ENCODE assay signal across 1 cellular context in the genomic region with DNA sequence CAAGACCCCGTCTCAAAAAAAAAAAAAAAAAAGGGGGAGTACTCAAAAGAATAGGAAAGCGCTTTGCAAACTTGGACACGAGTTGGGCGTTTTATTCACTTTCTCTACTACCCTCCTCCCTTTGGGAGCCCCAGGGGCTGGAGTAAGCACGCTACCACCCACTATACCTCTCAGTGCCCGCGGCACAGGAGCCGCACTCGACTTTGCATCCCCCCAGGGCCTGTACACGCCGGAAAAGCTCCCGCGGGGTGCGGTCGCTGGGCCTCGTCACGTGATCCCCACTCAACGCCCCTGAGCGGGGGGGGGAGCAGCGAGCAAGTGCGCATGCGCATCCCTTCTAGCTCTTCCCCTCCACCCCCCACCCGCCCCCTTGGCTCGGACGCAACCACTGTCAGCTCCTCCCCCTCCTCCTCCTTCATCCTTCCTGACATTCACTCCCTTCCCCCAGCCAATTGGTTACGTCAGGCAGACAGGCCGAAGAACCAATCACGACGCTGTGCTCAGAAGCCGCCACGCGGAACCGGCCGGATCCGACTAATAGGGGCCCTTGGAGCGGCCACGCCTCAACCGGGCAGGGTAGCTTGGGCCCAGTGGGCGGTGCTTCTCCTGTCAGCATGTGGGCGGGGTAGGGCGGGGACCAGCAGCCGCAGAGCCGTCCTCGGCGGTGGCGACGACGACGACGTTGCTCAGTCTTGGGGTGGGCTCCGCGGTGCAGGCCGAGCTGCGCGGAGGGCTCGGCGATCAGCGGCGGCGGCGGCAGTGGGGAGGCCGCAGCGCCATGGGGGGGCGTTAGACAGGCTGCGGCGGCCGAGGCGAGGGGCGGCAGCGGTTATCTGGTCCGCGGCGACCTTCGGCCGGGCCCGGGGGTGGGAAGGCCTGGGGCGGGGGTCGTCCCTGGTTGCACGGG.
TF ChIP-seq lines count a peak whose summit lies in the region.

A gene with protein sequence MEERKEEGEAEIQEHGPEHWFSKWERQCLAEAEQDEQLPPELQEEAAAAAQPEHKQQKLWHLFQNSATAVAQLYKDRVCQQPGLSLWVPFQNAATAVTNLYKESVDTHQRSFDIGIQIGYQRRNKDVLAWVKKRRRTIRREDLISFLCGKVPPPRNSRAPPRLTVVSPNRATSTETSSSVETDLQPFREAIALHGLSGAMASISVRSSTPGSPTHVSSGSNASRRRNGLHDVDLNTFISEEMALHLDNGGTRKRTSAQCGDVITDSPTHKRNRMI (plus strand): TSS at position 685 of the 907 bp plus-strand sequence. CDS start 401 bp downstream, outside the sequence.

TF ChIP-seq in K562, 482 proteins besides CTCF, POLR2A, EP300 and RAD21 (continued from another document and continues in another):
- TF ChIP-seq, protein P1, sequence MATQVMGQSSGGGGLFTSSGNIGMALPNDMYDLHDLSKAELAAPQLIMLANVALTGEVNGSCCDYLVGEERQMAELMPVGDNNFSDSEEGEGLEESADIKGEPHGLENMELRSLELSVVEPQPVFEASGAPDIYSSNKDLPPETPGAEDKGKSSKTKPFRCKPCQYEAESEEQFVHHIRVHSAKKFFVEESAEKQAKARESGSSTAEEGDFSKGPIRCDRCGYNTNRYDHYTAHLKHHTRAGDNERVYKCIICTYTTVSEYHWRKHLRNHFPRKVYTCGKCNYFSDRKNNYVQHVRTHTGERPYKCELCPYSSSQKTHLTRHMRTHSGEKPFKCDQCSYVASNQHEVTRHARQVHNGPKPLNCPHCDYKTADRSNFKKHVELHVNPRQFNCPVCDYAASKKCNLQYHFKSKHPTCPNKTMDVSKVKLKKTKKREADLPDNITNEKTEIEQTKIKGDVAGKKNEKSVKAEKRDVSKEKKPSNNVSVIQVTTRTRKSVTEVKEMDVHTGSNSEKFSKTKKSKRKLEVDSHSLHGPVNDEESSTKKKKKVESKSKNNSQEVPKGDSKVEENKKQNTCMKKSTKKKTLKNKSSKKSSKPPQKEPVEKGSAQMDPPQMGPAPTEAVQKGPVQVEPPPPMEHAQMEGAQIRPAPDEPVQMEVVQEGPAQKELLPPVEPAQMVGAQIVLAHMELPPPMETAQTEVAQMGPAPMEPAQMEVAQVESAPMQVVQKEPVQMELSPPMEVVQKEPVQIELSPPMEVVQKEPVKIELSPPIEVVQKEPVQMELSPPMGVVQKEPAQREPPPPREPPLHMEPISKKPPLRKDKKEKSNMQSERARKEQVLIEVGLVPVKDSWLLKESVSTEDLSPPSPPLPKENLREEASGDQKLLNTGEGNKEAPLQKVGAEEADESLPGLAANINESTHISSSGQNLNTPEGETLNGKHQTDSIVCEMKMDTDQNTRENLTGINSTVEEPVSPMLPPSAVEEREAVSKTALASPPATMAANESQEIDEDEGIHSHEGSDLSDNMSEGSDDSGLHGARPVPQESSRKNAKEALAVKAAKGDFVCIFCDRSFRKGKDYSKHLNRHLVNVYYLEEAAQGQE (CRISPR knock-in tag; IDR thresholded peaks at IDR 0.05; ENCODE audit: low read depth), result no peak
- peak; percentile 94 for TF ChIP-seq FOS (IDR thresholded peaks at IDR 0.05; ENCODE audit: extremely low read depth, insufficient read length)
- TF ChIP-seq NCOR1 (IDR thresholded peaks at IDR 0.05), result peak; percentile 33
- 0 out of 2 replicates have a peak, but pooled peaks have one; percentile 4 for TF ChIP-seq TAL1 (IDR thresholded peaks at IDR 0.05)
- no peak for TF ChIP-seq ZNF23 (CRISPR knock-in tag; IDR thresholded peaks at IDR 0.05)
- TF ChIP-seq, protein P2, sequence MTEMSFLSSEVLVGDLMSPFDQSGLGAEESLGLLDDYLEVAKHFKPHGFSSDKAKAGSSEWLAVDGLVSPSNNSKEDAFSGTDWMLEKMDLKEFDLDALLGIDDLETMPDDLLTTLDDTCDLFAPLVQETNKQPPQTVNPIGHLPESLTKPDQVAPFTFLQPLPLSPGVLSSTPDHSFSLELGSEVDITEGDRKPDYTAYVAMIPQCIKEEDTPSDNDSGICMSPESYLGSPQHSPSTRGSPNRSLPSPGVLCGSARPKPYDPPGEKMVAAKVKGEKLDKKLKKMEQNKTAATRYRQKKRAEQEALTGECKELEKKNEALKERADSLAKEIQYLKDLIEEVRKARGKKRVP (CRISPR knock-in tag; IDR thresholded peaks at IDR 0.05), result no peak
- TF ChIP-seq GTF2F1 (IDR thresholded peaks at IDR 0.05; ENCODE audit: low read depth, low read length), result peak; percentile 77
- TF ChIP-seq U2AF1 (optimal IDR thresholded peaks at IDR 0.05; ENCODE audit: low read depth, low read length), result peak; percentile 20
- TF ChIP-seq CHD1 (IDR thresholded peaks at IDR 0.05; ENCODE audit: low read length), result no peak
- peak; percentile 82 for TF ChIP-seq SUPT5H (IDR thresholded peaks at IDR 0.05)
- peak in 1 of 2 experiments; percentile 35; a peak in 1 of 4 replicates for TF ChIP-seq HDAC1 (IDR thresholded peaks at IDR 0.05)
- TF ChIP-seq TAF7 (tag; IDR thresholded peaks at IDR 0.05), result peak; percentile 72
- peak; percentile 74 for TF ChIP-seq EP400 (IDR thresholded peaks at IDR 0.05)
- TF ChIP-seq, protein P3, sequence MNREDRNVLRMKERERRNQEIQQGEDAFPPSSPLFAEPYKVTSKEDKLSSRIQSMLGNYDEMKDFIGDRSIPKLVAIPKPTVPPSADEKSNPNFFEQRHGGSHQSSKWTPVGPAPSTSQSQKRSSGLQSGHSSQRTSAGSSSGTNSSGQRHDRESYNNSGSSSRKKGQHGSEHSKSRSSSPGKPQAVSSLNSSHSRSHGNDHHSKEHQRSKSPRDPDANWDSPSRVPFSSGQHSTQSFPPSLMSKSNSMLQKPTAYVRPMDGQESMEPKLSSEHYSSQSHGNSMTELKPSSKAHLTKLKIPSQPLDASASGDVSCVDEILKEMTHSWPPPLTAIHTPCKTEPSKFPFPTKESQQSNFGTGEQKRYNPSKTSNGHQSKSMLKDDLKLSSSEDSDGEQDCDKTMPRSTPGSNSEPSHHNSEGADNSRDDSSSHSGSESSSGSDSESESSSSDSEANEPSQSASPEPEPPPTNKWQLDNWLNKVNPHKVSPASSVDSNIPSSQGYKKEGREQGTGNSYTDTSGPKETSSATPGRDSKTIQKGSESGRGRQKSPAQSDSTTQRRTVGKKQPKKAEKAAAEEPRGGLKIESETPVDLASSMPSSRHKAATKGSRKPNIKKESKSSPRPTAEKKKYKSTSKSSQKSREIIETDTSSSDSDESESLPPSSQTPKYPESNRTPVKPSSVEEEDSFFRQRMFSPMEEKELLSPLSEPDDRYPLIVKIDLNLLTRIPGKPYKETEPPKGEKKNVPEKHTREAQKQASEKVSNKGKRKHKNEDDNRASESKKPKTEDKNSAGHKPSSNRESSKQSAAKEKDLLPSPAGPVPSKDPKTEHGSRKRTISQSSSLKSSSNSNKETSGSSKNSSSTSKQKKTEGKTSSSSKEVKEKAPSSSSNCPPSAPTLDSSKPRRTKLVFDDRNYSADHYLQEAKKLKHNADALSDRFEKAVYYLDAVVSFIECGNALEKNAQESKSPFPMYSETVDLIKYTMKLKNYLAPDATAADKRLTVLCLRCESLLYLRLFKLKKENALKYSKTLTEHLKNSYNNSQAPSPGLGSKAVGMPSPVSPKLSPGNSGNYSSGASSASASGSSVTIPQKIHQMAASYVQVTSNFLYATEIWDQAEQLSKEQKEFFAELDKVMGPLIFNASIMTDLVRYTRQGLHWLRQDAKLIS (CRISPR knock-in tag; IDR thresholded peaks at IDR 0.05), result peak; percentile 87; the same call in 1 of the 2 replicates
- TF ChIP-seq GTF2E2 (tag; IDR thresholded peaks at IDR 0.05), result no peak
- peak; percentile 42 for TF ChIP-seq SAP30 (IDR thresholded peaks at IDR 0.05; ENCODE audit: borderline replicate concordance, insufficient read depth, low read depth, low read length, poor library complexity, severe bottlenecking)
- TF ChIP-seq ZNF263 (CRISPR knock-in tag; IDR thresholded peaks at IDR 0.05; ENCODE audit: borderline replicate concordance), result peak; percentile 74; the same call in 1 of the 2 replicates
- TF ChIP-seq, protein P4, sequence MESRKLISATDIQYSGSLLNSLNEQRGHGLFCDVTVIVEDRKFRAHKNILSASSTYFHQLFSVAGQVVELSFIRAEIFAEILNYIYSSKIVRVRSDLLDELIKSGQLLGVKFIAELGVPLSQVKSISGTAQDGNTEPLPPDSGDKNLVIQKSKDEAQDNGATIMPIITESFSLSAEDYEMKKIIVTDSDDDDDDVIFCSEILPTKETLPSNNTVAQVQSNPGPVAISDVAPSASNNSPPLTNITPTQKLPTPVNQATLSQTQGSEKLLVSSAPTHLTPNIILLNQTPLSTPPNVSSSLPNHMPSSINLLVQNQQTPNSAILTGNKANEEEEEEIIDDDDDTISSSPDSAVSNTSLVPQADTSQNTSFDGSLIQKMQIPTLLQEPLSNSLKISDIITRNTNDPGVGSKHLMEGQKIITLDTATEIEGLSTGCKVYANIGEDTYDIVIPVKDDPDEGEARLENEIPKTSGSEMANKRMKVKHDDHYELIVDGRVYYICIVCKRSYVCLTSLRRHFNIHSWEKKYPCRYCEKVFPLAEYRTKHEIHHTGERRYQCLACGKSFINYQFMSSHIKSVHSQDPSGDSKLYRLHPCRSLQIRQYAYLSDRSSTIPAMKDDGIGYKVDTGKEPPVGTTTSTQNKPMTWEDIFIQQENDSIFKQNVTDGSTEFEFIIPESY (CRISPR knock-in tag; IDR thresholded peaks at IDR 0.05), result peak; percentile 66; the same call in 1 of the 2 replicates
- TF ChIP-seq, protein P5, sequence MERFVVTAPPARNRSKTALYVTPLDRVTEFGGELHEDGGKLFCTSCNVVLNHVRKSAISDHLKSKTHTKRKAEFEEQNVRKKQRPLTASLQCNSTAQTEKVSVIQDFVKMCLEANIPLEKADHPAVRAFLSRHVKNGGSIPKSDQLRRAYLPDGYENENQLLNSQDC (CRISPR knock-in tag; IDR thresholded peaks at IDR 0.05), result peak; percentile 94
- TF ChIP-seq BRD4 (IDR thresholded peaks at IDR 0.05), result no peak; the same call in 1 of the 2 replicates
- no peak for TF ChIP-seq SRSF3 (IDR thresholded peaks at IDR 0.05; ENCODE audit: insufficient read depth, low read length)
- TF ChIP-seq, protein P6, sequence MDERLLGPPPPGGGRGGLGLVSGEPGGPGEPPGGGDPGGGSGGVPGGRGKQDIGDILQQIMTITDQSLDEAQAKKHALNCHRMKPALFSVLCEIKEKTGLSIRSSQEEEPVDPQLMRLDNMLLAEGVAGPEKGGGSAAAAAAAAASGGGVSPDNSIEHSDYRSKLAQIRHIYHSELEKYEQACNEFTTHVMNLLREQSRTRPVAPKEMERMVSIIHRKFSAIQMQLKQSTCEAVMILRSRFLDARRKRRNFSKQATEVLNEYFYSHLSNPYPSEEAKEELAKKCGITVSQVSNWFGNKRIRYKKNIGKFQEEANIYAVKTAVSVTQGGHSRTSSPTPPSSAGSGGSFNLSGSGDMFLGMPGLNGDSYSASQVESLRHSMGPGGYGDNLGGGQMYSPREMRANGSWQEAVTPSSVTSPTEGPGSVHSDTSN (CRISPR knock-in tag; IDR thresholded peaks at IDR 0.05; ENCODE audit: low read depth), result peak; percentile 95
- TF ChIP-seq, protein P6 (tag; conservative IDR thresholded peaks at IDR 0.05; ENCODE audit: low read depth), result peak; percentile 98
- TF ChIP-seq, protein P7, sequence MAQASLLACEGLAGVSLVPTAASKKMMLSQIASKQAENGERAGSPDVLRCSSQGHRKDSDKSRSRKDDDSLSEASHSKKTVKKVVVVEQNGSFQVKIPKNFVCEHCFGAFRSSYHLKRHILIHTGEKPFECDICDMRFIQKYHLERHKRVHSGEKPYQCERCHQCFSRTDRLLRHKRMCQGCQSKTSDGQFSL (CRISPR knock-in tag; IDR thresholded peaks at IDR 0.05), result peak; percentile 85
- TF ChIP-seq, protein P7 (tag; IDR thresholded peaks at IDR 0.05), result peak in 1 of 2 experiments; percentile 93; a peak in 2 of 4 replicates
- TF ChIP-seq KAT7 (CRISPR knock-in tag; IDR thresholded peaks at IDR 0.05; ENCODE audit: borderline replicate concordance), result peak; percentile 28; the same call in 1 of the 2 replicates
- TF ChIP-seq EGR1 (conservative IDR thresholded peaks at IDR 0.05), result peak; percentile 73
- TF ChIP-seq SIN3A (IDR thresholded peaks at IDR 0.05; ENCODE audit: borderline replicate concordance in 2 of 2, control insufficient read depth in 1 of 2, low read depth in 2 of 2, low read length in 2 of 2), result peak; percentile 62 to 86; a peak in 2 of 4 replicates
- TF ChIP-seq HMGN3 (IDR thresholded peaks at IDR 0.05; ENCODE audit: borderline replicate concordance, extremely low read depth, insufficient read length, low read depth, low read length), result peak; percentile 43
- TF ChIP-seq, protein P8, sequence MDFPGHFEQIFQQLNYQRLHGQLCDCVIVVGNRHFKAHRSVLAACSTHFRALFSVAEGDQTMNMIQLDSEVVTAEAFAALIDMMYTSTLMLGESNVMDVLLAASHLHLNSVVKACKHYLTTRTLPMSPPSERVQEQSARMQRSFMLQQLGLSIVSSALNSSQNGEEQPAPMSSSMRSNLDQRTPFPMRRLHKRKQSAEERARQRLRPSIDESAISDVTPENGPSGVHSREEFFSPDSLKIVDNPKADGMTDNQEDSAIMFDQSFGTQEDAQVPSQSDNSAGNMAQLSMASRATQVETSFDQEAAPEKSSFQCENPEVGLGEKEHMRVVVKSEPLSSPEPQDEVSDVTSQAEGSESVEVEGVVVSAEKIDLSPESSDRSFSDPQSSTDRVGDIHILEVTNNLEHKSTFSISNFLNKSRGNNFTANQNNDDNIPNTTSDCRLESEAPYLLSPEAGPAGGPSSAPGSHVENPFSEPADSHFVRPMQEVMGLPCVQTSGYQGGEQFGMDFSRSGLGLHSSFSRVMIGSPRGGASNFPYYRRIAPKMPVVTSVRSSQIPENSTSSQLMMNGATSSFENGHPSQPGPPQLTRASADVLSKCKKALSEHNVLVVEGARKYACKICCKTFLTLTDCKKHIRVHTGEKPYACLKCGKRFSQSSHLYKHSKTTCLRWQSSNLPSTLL (IDR thresholded peaks at IDR 0.05), result no peak
- TF ChIP-seq, protein P9, sequence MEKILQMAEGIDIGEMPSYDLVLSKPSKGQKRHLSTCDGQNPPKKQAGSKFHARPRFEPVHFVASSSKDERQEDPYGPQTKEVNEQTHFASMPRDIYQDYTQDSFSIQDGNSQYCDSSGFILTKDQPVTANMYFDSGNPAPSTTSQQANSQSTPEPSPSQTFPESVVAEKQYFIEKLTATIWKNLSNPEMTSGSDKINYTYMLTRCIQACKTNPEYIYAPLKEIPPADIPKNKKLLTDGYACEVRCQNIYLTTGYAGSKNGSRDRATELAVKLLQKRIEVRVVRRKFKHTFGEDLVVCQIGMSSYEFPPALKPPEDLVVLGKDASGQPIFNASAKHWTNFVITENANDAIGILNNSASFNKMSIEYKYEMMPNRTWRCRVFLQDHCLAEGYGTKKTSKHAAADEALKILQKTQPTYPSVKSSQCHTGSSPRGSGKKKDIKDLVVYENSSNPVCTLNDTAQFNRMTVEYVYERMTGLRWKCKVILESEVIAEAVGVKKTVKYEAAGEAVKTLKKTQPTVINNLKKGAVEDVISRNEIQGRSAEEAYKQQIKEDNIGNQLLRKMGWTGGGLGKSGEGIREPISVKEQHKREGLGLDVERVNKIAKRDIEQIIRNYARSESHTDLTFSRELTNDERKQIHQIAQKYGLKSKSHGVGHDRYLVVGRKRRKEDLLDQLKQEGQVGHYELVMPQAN (IDR thresholded peaks at IDR 0.05; ENCODE audit: borderline replicate concordance), result peak; percentile 52; the same call in 1 of the 2 replicates
- 0 out of 2 replicates have a peak, but pooled peaks have one; percentile 37 for TF ChIP-seq HLTF (IDR thresholded peaks at IDR 0.05)
- TF ChIP-seq CC2D1A (IDR thresholded peaks at IDR 0.05), result 0 out of 2 replicates have a peak, but pooled peaks have one; percentile 35
